22 cellular contexts compared by ENCODE assay signal in the genomic region with DNA sequence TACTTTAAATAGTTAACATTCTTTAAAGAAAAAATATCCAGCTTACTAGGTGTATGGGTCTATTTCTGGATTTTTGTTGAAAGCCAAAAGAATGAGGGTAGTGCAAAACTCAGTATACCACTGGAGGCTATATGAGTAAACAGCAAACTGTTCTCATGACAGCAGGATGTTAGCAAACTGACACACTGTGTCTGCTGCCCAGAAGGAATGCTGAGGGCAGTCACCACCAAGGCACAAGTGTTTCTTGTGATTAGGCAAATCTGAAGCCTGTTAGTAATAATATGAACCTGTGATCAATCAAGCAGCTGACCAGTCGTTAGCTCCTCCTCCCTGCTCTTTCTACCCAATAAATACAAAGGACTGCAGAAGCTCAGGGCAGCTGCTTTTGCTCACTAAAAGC. TPM values are rescaled to one million over a fixed set of nuclear protein-coding genes. Genes with fewer than 3 reads are reported as not detected.
A peak's percentile ranks its signal among the peaks of the same experiment; 100 is the strongest.
DNase-seq lines count a peak whose midpoint lies in the region; ATAC-seq, FAIRE-seq and TF ChIP-seq lines count a peak whose summit lies in the region.
"Had no signal": no experiment of that assay in that cellular context is flagged by ENCODE, and none has a peak within 500 bp of the region (broad histone marks: within the 10 kb centered on the region; RNA-seq: fewer than 3 reads in every experiment).

No MANE protein-coding gene starts in this region.

- H3K9me3 ChIP-seq in right lobe of liver (no peaks in the 10 kb centered on the region), transverse colon (no peaks in the 10 kb centered on the region)
- H3K9me3 ChIP-seq: tibial artery had no signal

- H3K27me3 ChIP-seq in bronchial epithelial cell (ENCODE audit: control insufficient read depth, insufficient read depth, low read length): no peaks in the 10 kb centered on the region
- H3K27me3 ChIP-seq in right lobe of liver: no peaks in the 10 kb centered on the region
- no peaks in the 10 kb centered on the region for H3K27me3 ChIP-seq in transverse colon
- H3K27me3 ChIP-seq: tibial artery had no signal

- H3K36me3 ChIP-seq in bronchial epithelial cell (ENCODE audit: control insufficient read depth, insufficient read depth, low read length) (no peaks in the 10 kb centered on the region), right lobe of liver (no peaks in the 10 kb centered on the region), transverse colon (no peaks in the 10 kb centered on the region)
- H3K36me3 ChIP-seq: spleen, tibial artery had no signal

- no peak overlapping the region for H3K4me3 ChIP-seq in bronchial epithelial cell (ENCODE audit: low read depth, low read length)
- H3K4me3 ChIP-seq in right lobe of liver: no peak overlapping the region
- H3K4me3 ChIP-seq in transverse colon: no peak overlapping the region
- H3K4me3 ChIP-seq: spleen, tibial artery had no signal

- no peak for ATAC-seq in right lobe of liver

- in situ Hi-C loops in transverse colon (cut with MboI; ENCODE audit: low pct_ligation_motif_present in 1 of 4, low pct_unique_long_range_greater_than_20kb in 1 of 4, low sequenced_read_pairs in 3 of 4): loop anchor here in 2 of 4 donors (25.0 kb wide), 1 partner anchor 1552 kb away; no protein-coding TSS in a partner anchor

- TF ChIP-seq POLR2A in right lobe of liver (IDR thresholded peaks at IDR 0.05) (no peak), transverse colon (IDR thresholded peaks at IDR 0.05) (no peak)

- TF ChIP-seq CTCF in bronchial epithelial cell (IDR thresholded peaks at IDR 0.05; ENCODE audit: insufficient read depth, low read length, severe bottlenecking): no peak
- TF ChIP-seq CTCF in right lobe of liver (IDR thresholded peaks at IDR 0.05): no peak
- no peak for TF ChIP-seq CTCF in transverse colon (IDR thresholded peaks at IDR 0.05)

- no peaks in the 10 kb centered on the region for H3K4me1 ChIP-seq in right lobe of liver
- H3K4me1 ChIP-seq in transverse colon: no peaks in the 10 kb centered on the region
- H3K4me1 ChIP-seq: parathyroid adenoma, spleen, tibial artery had no signal

- peak; percentile 71 for DNase-seq in ELR (ENCODE audit: low read depth)
- DNase-seq in NCI-H774 (lab: John Stamatoyannopoulos, UW): peak; percentile 19
- DNase-seq in bronchial epithelial cell (ENCODE audit: low read depth): peak; percentile 75
- DNase-seq in myocyte (ENCODE audit: low read depth): peak; percentile 52
- no peak for DNase-seq in activated CD4-positive, CD25-positive, alpha-beta regulatory T cell (lab: John Stamatoyannopoulos, UW)
- no peak for DNase-seq in SKM-1 treated with dmso at 0.1 percent for 144 hours (lab: John Stamatoyannopoulos, UW; ENCODE audit: unreplicated experiment)
- DNase-seq in right lobe of liver: no peak
- DNase-seq in transverse colon: no peak
- DNase-seq: activated CD4-positive, alpha-beta T cell treated with anti-CD3 and anti-CD28 coated beads for 4 hours; activated gamma-delta T cell treated with Interleukin-2 at 50 U/mL for 16 hours; Calu3; cortex of kidney; GF-D8; Karpas-422; SIG-M5; spleen; T1000; tibial artery had no signal

- intact Hi-C loops in right lobe of liver (cut with DNase I) (no loop called here), transverse colon (cut with DNase I; ENCODE audit: low total_unique reads) (no loop called here)

- TF ChIP-seq EP300 in transverse colon (IDR thresholded peaks at IDR 0.05; ENCODE audit: low read depth): no peak

- no peak for FAIRE-seq in bronchial epithelial cell (lab: Jason Lieb, UNC)
- FAIRE-seq: GM12892, H54 had no signal

- 38% methylated on average over 1 of the region's 1 CpG for WGBS in right lobe of liver (ENCODE audit: insufficient coverage, low coverage, low lambda C conversion rate, missing lambda C conversion rate)
- WGBS in transverse colon (ENCODE audit: low coverage in 1 of 2), 2 donors: 17 to 29% methylated on average over 1 of the region's 1 CpG

- no peak overlapping the region for H3K27ac ChIP-seq in right lobe of liver
- no peak overlapping the region for H3K27ac ChIP-seq in transverse colon
- H3K27ac ChIP-seq: parathyroid adenoma, spleen, tibial artery had no signal

RNA-seq across cellular contexts. Expression of a gene that starts 50.5 kb away (rescaled TPM):
- total RNA-seq in bronchial epithelial cell: not detected in 2 replicates
- total RNA-seq in myocyte: not detected in 2 replicates
- not detected for polyA plus RNA-seq in myocyte (2012)
- not detected for total RNA-seq in right lobe of liver
- not detected for total RNA-seq in transverse colon
- total RNA-seq: Calu3, lower leg skin, spleen had no signal
- polyA plus RNA-seq: spleen had no signal

Comparison
In these comparisons a context has a peak if more than half of its experiments do, and no peak if none do; other contexts are left out.
1. DNase-seq: peak in ELR (single experiment), NCI-H774 (single experiment), bronchial epithelial cell (single experiment) and myocyte (single experiment); none in activated CD4-positive, CD25-positive, alpha-beta regulatory T cell (0 of 4), SKM-1 treated with dmso at 0.1 percent for 144 hours (single experiment), right lobe of liver (0 of 3) and transverse colon (single experiment).